8 cellular contexts compared by ENCODE assay signal in genomic region chr9:113876806-113877236, GRCh38. TPM values are rescaled to one million over a fixed set of nuclear protein-coding genes. Genes with fewer than 3 reads are reported as not detected.
DNase-seq lines count a peak whose midpoint lies in the region; ATAC-seq and TF ChIP-seq lines count a peak whose summit lies in the region.

No MANE protein-coding gene starts in this region.

- WGBS in lung, 2 donors = 0 to 1% methylated on average over 8 of the region's 8 CpGs
- under 1% methylated on average over 8 of the region's 8 CpGs for WGBS in urinary bladder

- H3K36me3 Mint-ChIP-seq in brain = peaks cover 24% of the 10 kb centered on the region

- ATAC-seq in lung (ENCODE audit: insufficient read depth, low FRiP score) = no peak

- H3K27me3 ChIP-seq in Loucy (ENCODE audit: insufficient read depth, low read length, poor library complexity, severe bottlenecking) (no peaks in the 10 kb centered on the region), lung (ENCODE audit: control insufficient read depth, insufficient read depth) (no peaks in the 10 kb centered on the region)

- H3K36me3 ChIP-seq in Loucy (ENCODE audit: insufficient read depth, low read length) = no peaks in the 10 kb centered on the region
- H3K36me3 ChIP-seq in lung (ENCODE audit: control insufficient read depth in 2 of 2, insufficient read depth in 2 of 2, low read length in 2 of 2) = no peaks in the 10 kb centered on the region
- H3K36me3 ChIP-seq in urinary bladder (ENCODE audit: insufficient read depth) = no peaks in the 10 kb centered on the region

- DNase-seq in ELR (ENCODE audit: low read depth) (peak; percentile 71), lung (ENCODE audit: low spot score) (no peak), middle frontal gyrus (ENCODE audit: extremely low spot score, low spot score) (no peak)
- no peak for DNase-seq in activated CD4-positive, CD25-positive, alpha-beta regulatory T cell treated with anti-CD3 and anti-CD28 coated beads, Interleukin-2, amount 50 U/mL, for 72 hours
- DNase-seq in activated naive CD4-positive, alpha-beta T cell treated with anti-CD3 and anti-CD28 coated beads, Interleukin-2, amount 50 U/mL, for 16 hours = no peak

- peaks cover 51% of the 10 kb centered on the region for H3K4me1 Mint-ChIP-seq in brain

- H3K9me3 ChIP-seq in Loucy (ENCODE audit: insufficient read depth, low read depth, low read length) (no peaks in the 10 kb centered on the region), lung (ENCODE audit: control insufficient read depth in 2 of 2, insufficient read depth in 1 of 2, low read length in 1 of 2) (no peaks in the 10 kb centered on the region)

- H3K4me3 ChIP-seq in Loucy (ENCODE audit: low read length, poor library complexity, severe bottlenecking) (peak overlapping the region; percentile 79), lung (peak overlapping the region; percentile 63), urinary bladder (ENCODE audit: low read depth, low read length) (peak overlapping the region; percentile 100)

- peak overlapping the region; percentile 86 for H3K9ac ChIP-seq in Loucy (ENCODE audit: low read depth, low read length, poor library complexity, severe bottlenecking)

- H3K9me3 Mint-ChIP-seq in brain = peaks cover 0 to 3% (median 0%) of the 10 kb centered on the region in 5 experiments

- H3K9me2 ChIP-seq in Loucy (replicated peaks; ENCODE audit: low read depth, low read length) = no peaks in the 10 kb centered on the region

- H3K4me1 ChIP-seq in Loucy (ENCODE audit: insufficient read depth, low read length, poor library complexity, severe bottlenecking) (peaks cover 53% of the 10 kb centered on the region), lung (ENCODE audit: control insufficient read depth in 2 of 2, insufficient read depth in 2 of 2, low read length in 2 of 2) (peaks cover 0 to 4% of the 10 kb centered on the region in 2 donors), urinary bladder (ENCODE audit: insufficient read depth) (no peaks in the 10 kb centered on the region)

- peaks cover 8% of the 10 kb centered on the region for H3K27me3 Mint-ChIP-seq in brain

- H3K4me2 ChIP-seq in Loucy (ENCODE audit: low read depth, low read length, poor library complexity, severe bottlenecking) = peak overlapping the region; percentile 94

- peak overlapping the region; percentile 95 to 99 (median 98) for H3K4me3 Mint-ChIP-seq in brain

- peaks cover 50% of the 10 kb centered on the region for H3K79me2 ChIP-seq in Loucy (ENCODE audit: insufficient read depth, low read length)

- peak overlapping the region; percentile 82 for H2AFZ ChIP-seq in Loucy (ENCODE audit: low read length)

- H3K27ac Mint-ChIP-seq in brain = peak overlapping the region; percentile 97 to 98 (median 98)

- H3K27ac ChIP-seq in lung (ENCODE audit: low read depth in 1 of 2, low read length in 1 of 2) (no peak overlapping the region), urinary bladder (ENCODE audit: low read depth) (no peak overlapping the region)

- H4K20me1 ChIP-seq in Loucy (ENCODE audit: insufficient read depth, low read length, poor library complexity, severe bottlenecking) = no peaks in the 10 kb centered on the region

- TF ChIP-seq CTCF in Loucy (conservative IDR thresholded peaks at IDR 0.05; ENCODE audit: low read length) (peak; percentile 51; the same call in 1 of the 2 replicates), brain (conservative IDR thresholded peaks at IDR 0.05) (peak; percentile 61 to 78), lung (IDR thresholded peaks at IDR 0.05; ENCODE audit: control extremely low read depth, extremely low read depth) (no peak)

- H3F3A ChIP-seq in Loucy (ENCODE audit: low read depth) = no peaks in the 10 kb centered on the region; the same call in 1 of the 2 replicates

RNA-seq across cellular contexts. Expression of gene ZNF618, which starts 0.7 kb away (rescaled TPM):
- 0.97 TPM for polyA plus RNA-seq in brain (ENCODE audit: insufficient read depth, low read depth, low replicate concordance)
- total RNA-seq in lung = 10 to 100 TPM in 1 of 2 donors, 1 to 10 TPM in 1; 9.4 to 16.3 TPM
- 1 to 10 TPM; 1.6 to 2.6 TPM for polyA plus RNA-seq in lung
- total RNA-seq in urinary bladder = 7.8 TPM
- polyA plus RNA-seq in urinary bladder = 3.0 TPM
